In genomic region chr20:31908424-31908823, GRCh38 we compare ENCODE assay signal across 1 cellular context.
TF ChIP-seq lines count a peak whose summit lies in the region.

No MANE protein-coding gene starts in this region.

TF ChIP-seq in HepG2, 621 proteins besides CTCF, POLR2A, EP300 and RAD21:
- no peak for TF ChIP-seq RARA (CRISPR knock-in tag; IDR thresholded peaks at IDR 0.05)
- peak; percentile 91 for TF ChIP-seq CREB1 (IDR thresholded peaks at IDR 0.05)
- TF ChIP-seq CREB1 (CRISPR knock-in tag; IDR thresholded peaks at IDR 0.05): no peak
TF ChIP-seq in HepG2: peak in this region for 1.
